ENCODE assay signal across 1 cellular context in genomic region chr14:91893659-91894058, GRCh38.
TF ChIP-seq lines count a peak whose summit lies in the region.

No MANE protein-coding gene starts in this region.

TF ChIP-seq in GM23338, 12 proteins besides CTCF, POLR2A, EP300 and RAD21 (continued from another document):
- TF ChIP-seq ZNF462 (CRISPR knock-in tag; IDR thresholded peaks at IDR 0.05) (no peak), JUNB (IDR thresholded peaks at IDR 0.05; ENCODE audit: unreplicated experiment) (no peak), CREB1 (CRISPR knock-in tag; IDR thresholded peaks at IDR 0.05; ENCODE audit: low read depth) (no peak), NANOG (IDR thresholded peaks at IDR 0.05; ENCODE audit: borderline replicate concordance) (no peak), REST (IDR thresholded peaks at IDR 0.05; ENCODE audit: unreplicated experiment) (no peak), ETS1 (IDR thresholded peaks at IDR 0.05) (no peak), STAT1 (IDR thresholded peaks at IDR 0.05; ENCODE audit: unreplicated experiment) (no peak)
